Comparison of ENCODE assay signal across 8 cellular contexts in the genomic region with DNA sequence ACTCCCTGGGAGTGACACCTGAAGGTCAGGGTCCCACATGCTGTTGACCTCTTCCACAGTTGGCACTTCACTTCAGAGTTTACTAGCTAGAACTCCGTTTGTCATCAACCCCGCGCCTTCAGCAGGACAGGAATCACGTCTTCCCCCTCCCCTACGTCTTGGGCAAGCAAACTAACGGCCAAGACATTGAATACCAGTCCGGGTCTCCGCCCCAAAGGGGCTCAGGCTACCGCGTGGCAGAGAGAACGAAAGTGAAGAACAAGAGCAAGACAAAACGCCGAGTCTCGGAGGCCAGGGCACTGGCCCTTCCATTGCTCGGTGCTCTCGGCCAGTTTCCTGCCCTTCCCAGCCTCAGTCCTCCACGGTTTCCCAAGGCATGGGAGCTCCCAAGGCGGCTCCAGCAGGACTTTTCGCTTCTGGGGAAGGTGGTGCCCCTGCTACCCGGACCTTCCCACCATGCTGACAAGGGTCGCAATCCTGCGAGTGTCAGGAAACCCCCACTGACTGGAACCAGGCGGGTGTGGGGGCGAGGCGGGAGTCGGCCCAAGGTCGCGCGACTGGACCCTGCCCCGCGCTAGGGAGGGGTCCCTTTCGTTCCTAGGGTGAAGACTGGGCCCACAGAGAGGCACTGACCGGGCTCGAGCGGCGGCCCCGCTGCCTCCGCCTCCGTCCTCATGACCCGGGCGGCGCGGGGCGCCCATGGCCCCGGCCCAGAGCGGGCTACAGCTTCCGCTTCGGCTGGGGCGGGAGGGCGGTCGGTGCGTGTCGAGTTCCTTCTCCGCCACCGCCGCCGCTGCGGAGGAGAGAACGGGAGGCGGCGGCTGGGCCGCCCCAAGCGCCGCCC. TPM values are rescaled to one million over a fixed set of nuclear protein-coding genes. Genes with fewer than 3 reads are reported as not detected.
DNase-seq lines count a peak whose midpoint lies in the region; ATAC-seq and TF ChIP-seq lines count a peak whose summit lies in the region.

A gene (minus strand): TSS at position 823 of the 844 bp plus-strand sequence. CDS start 147 bp downstream, at position 676.

- no peaks in the 10 kb centered on the region for H3K27me3 Mint-ChIP-seq in activated CD4-positive, alpha-beta T cell treated with anti-CD3 and anti-CD28 coated beads for 36 hours

- no peak for ATAC-seq in activated CD4-positive, alpha-beta T cell treated with anti-CD3 and anti-CD28 coated beads for 36 hours
- no peak for ATAC-seq in stimulated activated effector memory CD8-positive, alpha-beta T cell treated with anti-CD3 and anti-CD28 coated beads, Interleukin-12 subunit alpha, Interleukin-12 subunit beta, amount 100 ng/mL, for 72 hours

- POLR2A ChIA-PET in activated CD4-positive, alpha-beta T cell treated with anti-CD3 and anti-CD28 coated beads for 36 hours (lab: Charles Lee): interaction anchor here (0.5 to 1.9 kb wide), 7 partner anchors 10 to 1317 kb away, joined by 3 to 6 read pairs (median 3); no protein-coding TSS in a partner anchor

- H2BK15ac ChIP-seq in mesenchymal stem cell (ENCODE audit: low read depth, poor library complexity, severe bottlenecking): peak within 1 kb of the TSS; percentile 97

- peak within 1 kb of the TSS; percentile 100 for H3K9ac ChIP-seq in mesenchymal stem cell (ENCODE audit: low read length)

- intact Hi-C loops in activated CD4-positive, alpha-beta T cell treated with anti-CD3 and anti-CD28 coated beads for 36 hours (cut with DNase I, micrococcal nuclease): loop anchor here (1.0 to 10.0 kb wide), 16 partner anchors 29 to 768 kb away; a partner anchor contains a TSS

- H3K4me3 Mint-ChIP-seq in activated CD4-positive, alpha-beta T cell treated with anti-CD3 and anti-CD28 coated beads for 36 hours: peak within 1 kb of the TSS; percentile 95
- H3K4me3 Mint-ChIP-seq in stimulated activated effector memory CD8-positive, alpha-beta T cell treated with anti-CD3 and anti-CD28 coated beads, Interleukin-12 subunit alpha, Interleukin-12 subunit beta, amount 100 ng/mL, for 72 hours: peak within 1 kb of the TSS; percentile 99

- peak within 1 kb of the TSS; percentile 98 for H3K4me3 ChIP-seq in HL-60 (replicated peaks; ENCODE audit: insufficient read depth, low read length)
- peak within 1 kb of the TSS; percentile 95 for H3K4me3 ChIP-seq in effector memory CD4-positive, alpha-beta T cell (ENCODE audit: insufficient read depth, low read depth, low read length, poor library complexity, severe bottlenecking)
- H3K4me3 ChIP-seq in mesenchymal stem cell (ENCODE audit: insufficient read depth in 1 of 2, low read depth in 1 of 2, low read length in 2 of 2): peak within 1 kb of the TSS; percentile 84 to 98

- peak within 1 kb of the TSS; percentile 79 for H2AFZ ChIP-seq in mesenchymal stem cell (ENCODE audit: low read depth, low read length)

- H3K27me3 ChIP-seq in HL-60 (ENCODE audit: insufficient read depth, poor library complexity, severe bottlenecking): no peaks in the 10 kb centered on the region
- H3K27me3 ChIP-seq in effector memory CD4-positive, alpha-beta T cell (replicated peaks; ENCODE audit: control insufficient read depth, insufficient read depth, low read length, poor library complexity, severe bottlenecking): no peaks in the 10 kb centered on the region
- no peaks in the 10 kb centered on the region for H3K27me3 ChIP-seq in mesenchymal stem cell (ENCODE audit: control insufficient read depth in 1 of 2, insufficient read depth in 1 of 2, low read length in 2 of 2)

- H3K18ac ChIP-seq in mesenchymal stem cell (ENCODE audit: low read depth in 1 of 2, low read length in 2 of 2): peak within 1 kb of the TSS; percentile 81 to 98

- H4K8ac ChIP-seq in mesenchymal stem cell (ENCODE audit: low read length): peak within 1 kb of the TSS; percentile 99

- peaks cover 12% of the 10 kb centered on the region for H3K36me3 ChIP-seq in effector memory CD4-positive, alpha-beta T cell (ENCODE audit: control insufficient read depth, insufficient read depth, low read length)
- H3K36me3 ChIP-seq in mesenchymal stem cell (ENCODE audit: control insufficient read depth in 1 of 2, insufficient read depth in 2 of 2, low read depth in 1 of 2, low read length in 2 of 2): peaks cover 27 to 44% of the 10 kb centered on the region in 2 experiments

- peak within 1 kb of the TSS; percentile 95 for H3K4me2 ChIP-seq in mesenchymal stem cell (ENCODE audit: low read length, poor library complexity, severe bottlenecking)

- H4K91ac ChIP-seq in mesenchymal stem cell (ENCODE audit: low read length): peak within 1 kb of the TSS; percentile 84

- H3K9me3 Mint-ChIP-seq in activated CD4-positive, alpha-beta T cell treated with anti-CD3 and anti-CD28 coated beads for 36 hours (ENCODE audit: low read depth): no peaks in the 10 kb centered on the region
- H3K9me3 Mint-ChIP-seq in stimulated activated effector memory CD8-positive, alpha-beta T cell treated with anti-CD3 and anti-CD28 coated beads, Interleukin-12 subunit alpha, Interleukin-12 subunit beta, amount 100 ng/mL, for 72 hours: no peaks in the 10 kb centered on the region

- DNase-seq in NCI-H748 (lab: John Stamatoyannopoulos, UW; ENCODE audit: unreplicated experiment) (peak; percentile 24), NCI-H748 treated with DMSO at 0.1 percent for 48 hours (lab: John Stamatoyannopoulos, UW) (no peak), HL-60 (ENCODE audit: low read depth in 1 of 2, low spot score in 1 of 2) (peak; percentile 57 to 68), mesenchymal stem cell (peak; percentile 72), GOT3 (lab: John Stamatoyannopoulos, UW) (no peak)
- peak; percentile 53 for DNase-seq in activated CD4-positive, alpha-beta T cell treated with anti-CD3 and anti-CD28 coated beads for 36 hours
- DNase-seq in effector memory CD4-positive, alpha-beta T cell: peak in 1 of 3 donors; percentile 16
- DNase-seq in stimulated activated effector memory CD8-positive, alpha-beta T cell treated with anti-CD3 and anti-CD28 coated beads, Interleukin-12 subunit alpha, Interleukin-12 subunit beta, amount 100 ng/mL, for 72 hours (ENCODE audit: low spot score in 2 of 2): peak; percentile 13 to 70

- peak within 1 kb of the TSS; percentile 65 to 74 for H2BK12ac ChIP-seq in mesenchymal stem cell (ENCODE audit: low read length in 2 of 2)

- peak within 1 kb of the TSS; percentile 80 for H2BK120ac ChIP-seq in mesenchymal stem cell (ENCODE audit: low read depth, low read length)

- CTCF ChIA-PET in activated CD4-positive, alpha-beta T cell treated with anti-CD3 and anti-CD28 coated beads for 36 hours (lab: Charles Lee): no interaction called here

- H3K9me3 ChIP-seq in effector memory CD4-positive, alpha-beta T cell (ENCODE audit: control insufficient read depth, low read length): no peaks in the 10 kb centered on the region
- H3K9me3 ChIP-seq in mesenchymal stem cell (ENCODE audit: control insufficient read depth, low read length): no peaks in the 10 kb centered on the region

- peaks cover 19% of the 10 kb centered on the region for H3K79me1 ChIP-seq in mesenchymal stem cell (replicated peaks; ENCODE audit: low read length, poor library complexity, severe bottlenecking)

- peaks cover 50% of the 10 kb centered on the region for H3K4me1 Mint-ChIP-seq in activated CD4-positive, alpha-beta T cell treated with anti-CD3 and anti-CD28 coated beads for 36 hours
- H3K4me1 Mint-ChIP-seq in stimulated activated effector memory CD8-positive, alpha-beta T cell treated with anti-CD3 and anti-CD28 coated beads, Interleukin-12 subunit alpha, Interleukin-12 subunit beta, amount 100 ng/mL, for 72 hours: peaks cover 72% of the 10 kb centered on the region

- H3K4ac ChIP-seq in mesenchymal stem cell (ENCODE audit: low read depth in 1 of 2, low read length in 2 of 2): peak within 1 kb of the TSS; percentile 54 to 96

- peak within 1 kb of the TSS in 1 of 2 experiments; percentile 89 for H3K23ac ChIP-seq in mesenchymal stem cell (ENCODE audit: low read length in 2 of 2)

- under 1% methylated on average over 60 of the region's 64 CpGs for WGBS in mesenchymal stem cell

- peaks cover 25% of the 10 kb centered on the region for H3K4me1 ChIP-seq in effector memory CD4-positive, alpha-beta T cell (ENCODE audit: control insufficient read depth, insufficient read depth, low read length, poor library complexity, severe bottlenecking)
- H3K4me1 ChIP-seq in mesenchymal stem cell (ENCODE audit: control insufficient read depth, insufficient read depth, low read depth, low read length): peaks cover 27% of the 10 kb centered on the region

- H2AK5ac ChIP-seq in mesenchymal stem cell (ENCODE audit: low read length, severe bottlenecking): no peak within 1 kb of the TSS

- peaks cover 40% of the 10 kb centered on the region for H3K36me3 Mint-ChIP-seq in activated CD4-positive, alpha-beta T cell treated with anti-CD3 and anti-CD28 coated beads for 36 hours (ENCODE audit: low read depth)
- H3K36me3 Mint-ChIP-seq in stimulated activated effector memory CD8-positive, alpha-beta T cell treated with anti-CD3 and anti-CD28 coated beads, Interleukin-12 subunit alpha, Interleukin-12 subunit beta, amount 100 ng/mL, for 72 hours: peaks cover 54% of the 10 kb centered on the region

- peak within 1 kb of the TSS in 1 of 2 experiments; percentile 97 for H3K14ac ChIP-seq in mesenchymal stem cell (ENCODE audit: low read length in 2 of 2)

- H3K27ac Mint-ChIP-seq in activated CD4-positive, alpha-beta T cell treated with anti-CD3 and anti-CD28 coated beads for 36 hours: peak within 1 kb of the TSS; percentile 99
- peak within 1 kb of the TSS; percentile 98 for H3K27ac Mint-ChIP-seq in stimulated activated effector memory CD8-positive, alpha-beta T cell treated with anti-CD3 and anti-CD28 coated beads, Interleukin-12 subunit alpha, Interleukin-12 subunit beta, amount 100 ng/mL, for 72 hours

- H3K27ac ChIP-seq in HL-60 (replicated peaks) (peak within 1 kb of the TSS; percentile 98), mesenchymal stem cell (ENCODE audit: low read length, poor library complexity, severe bottlenecking) (peak within 1 kb of the TSS; percentile 86)
- peak within 1 kb of the TSS; percentile 97 for H3K27ac ChIP-seq in effector memory CD4-positive, alpha-beta T cell (ENCODE audit: insufficient read depth, low read length, poor library complexity, severe bottlenecking)

- no peak for TF ChIP-seq CTCF in HL-60 (IDR thresholded peaks at IDR 0.05; ENCODE audit: insufficient read depth, low read length)

- H2BK5ac ChIP-seq in mesenchymal stem cell (ENCODE audit: low read depth, low read length, poor library complexity, severe bottlenecking): peak within 1 kb of the TSS; percentile 49

RNA-seq across cellular contexts. Expression of the gene that starts here (rescaled TPM):
- 100 to 1,000 TPM; 109 to 124 TPM for total RNA-seq in activated CD4-positive, alpha-beta T cell treated with anti-CD3 and anti-CD28 coated beads for 36 hours
- polyA plus RNA-seq in mesenchymal stem cell (2013, experiment 1 of 2): 72.5 TPM
- 69.0 TPM for polyA plus RNA-seq in mesenchymal stem cell (2013, experiment 2 of 2)

Comparison
In these comparisons a context has a peak if more than half of its experiments do, and no peak if none do; other contexts are left out.
1. DNase-seq: peak in NCI-H748 (single experiment), HL-60 (2 of 2), activated CD4-positive, alpha-beta T cell treated with anti-CD3 and anti-CD28 coated beads for 36 hours (single experiment), mesenchymal stem cell (single experiment) and stimulated activated effector memory CD8-positive, alpha-beta T cell treated with anti-CD3 and anti-CD28 coated beads, Interleukin-12 subunit alpha, Interleukin-12 subunit beta, amount 100 ng/mL, for 72 hours (2 of 2); none in NCI-H748 treated with DMSO at 0.1 percent for 48 hours (single experiment) and GOT3 (single experiment).
2. Peak in every context shown above with its lines, with median percentiles within 50 percentile points of each other: H3K27ac ChIP-seq and H3K4me3 ChIP-seq.